1 cellular context compared by ENCODE assay signal in genomic region chrX:252421-253291, GRCh38.
TF ChIP-seq lines count a peak whose summit lies in the region.

No MANE protein-coding gene starts in this region.

TF ChIP-seq in HepG2, 621 proteins besides CTCF, POLR2A, EP300 and RAD21 (continues in another document):
- TF ChIP-seq ZNF660 (CRISPR knock-in tag; IDR thresholded peaks at IDR 0.05; ENCODE audit: borderline replicate concordance, low read depth) (no peak), SIX4 (CRISPR knock-in tag; IDR thresholded peaks at IDR 0.05) (no peak), THYN1 (CRISPR knock-in tag; IDR thresholded peaks at IDR 0.05; ENCODE audit: borderline replicate concordance, low read depth) (no peak), ATF1 (CRISPR knock-in tag; IDR thresholded peaks at IDR 0.05) (no peak), HNRNPH1 (optimal IDR thresholded peaks at IDR 0.05; ENCODE audit: low read depth, low read length) (no peak), HNF4A (CRISPR knock-in tag; IDR thresholded peaks at IDR 0.05) (0 out of 2 replicates have a peak, but pooled peaks have one; percentile 1), AGO1 (IDR thresholded peaks at IDR 0.05; ENCODE audit: low read depth, low read length, poor library complexity, severe bottlenecking) (no peak), ZNF431 (CRISPR knock-in tag; IDR thresholded peaks at IDR 0.05; ENCODE audit: borderline replicate concordance, low read depth) (no peak), ZNF10 (CRISPR knock-in tag; IDR thresholded peaks at IDR 0.05; ENCODE audit: borderline replicate concordance, low read depth) (no peak), HMG20B (CRISPR knock-in tag; conservative IDR thresholded peaks at IDR 0.05) (no peak), ZBTB21 (CRISPR knock-in tag; IDR thresholded peaks at IDR 0.05) (no peak), SRY (CRISPR knock-in tag; IDR thresholded peaks at IDR 0.05) (no peak), ZNF709 (CRISPR knock-in tag; IDR thresholded peaks at IDR 0.05) (no peak), ZFP62 (CRISPR knock-in tag; IDR thresholded peaks at IDR 0.05) (no peak), SETDB1 (CRISPR knock-in tag; IDR thresholded peaks at IDR 0.05; ENCODE audit: borderline replicate concordance) (peak; percentile 65; the same call in 1 of the 2 replicates), HDAC2 (CRISPR knock-in tag; IDR thresholded peaks at IDR 0.05) (no peak), ZBTB20 (CRISPR knock-in tag; IDR thresholded peaks at IDR 0.05; ENCODE audit: borderline replicate concordance, low read depth) (0 out of 2 replicates have a peak, but pooled peaks have one; percentile 30), ZNF781 (CRISPR knock-in tag; IDR thresholded peaks at IDR 0.05; ENCODE audit: borderline replicate concordance, not compliant biosample characterization) (no peak), POLR2AphosphoS5 (IDR thresholded peaks at IDR 0.05; ENCODE audit: low read depth, low read length) (no peak), RARA (CRISPR knock-in tag; IDR thresholded peaks at IDR 0.05) (peak; percentile 72; the same call in 1 of the 2 replicates), RBAK (CRISPR knock-in tag; IDR thresholded peaks at IDR 0.05) (no peak), SKI (IDR thresholded peaks at IDR 0.05; ENCODE audit: partially characterized antibody) (peak; percentile 42), ZNF136 (CRISPR knock-in tag; IDR thresholded peaks at IDR 0.05; ENCODE audit: low read depth) (no peak), MED1 (CRISPR knock-in tag; IDR thresholded peaks at IDR 0.05) (peak; percentile 62), ZSCAN20 (CRISPR knock-in tag; IDR thresholded peaks at IDR 0.05; ENCODE audit: borderline replicate concordance) (no peak), AKAP8 (CRISPR knock-in tag; IDR thresholded peaks at IDR 0.05) (no peak), IKZF4 (CRISPR knock-in tag; IDR thresholded peaks at IDR 0.05; ENCODE audit: borderline replicate concordance, low read depth, not compliant biosample characterization) (no peak), ZNF558 (CRISPR knock-in tag; IDR thresholded peaks at IDR 0.05; ENCODE audit: borderline replicate concordance) (no peak), DDIT3 (CRISPR knock-in tag; IDR thresholded peaks at IDR 0.05) (no peak), RXRB (CRISPR knock-in tag; IDR thresholded peaks at IDR 0.05; ENCODE audit: borderline replicate concordance) (peak; percentile 70), ZNF235 (CRISPR knock-in tag; IDR thresholded peaks at IDR 0.05; ENCODE audit: borderline replicate concordance) (no peak), ZC3H13 (CRISPR knock-in tag; IDR thresholded peaks at IDR 0.05) (no peak), ZNF678 (CRISPR knock-in tag; IDR thresholded peaks at IDR 0.05) (no peak), FOXM1 (CRISPR knock-in tag; IDR thresholded peaks at IDR 0.05) (no peak), FOSL2 (CRISPR knock-in tag; IDR thresholded peaks at IDR 0.05) (no peak), MAFK (conservative IDR thresholded peaks at IDR 0.05 in 1 of 2, IDR thresholded peaks at IDR 0.05 in 1 of 2; ENCODE audit: low read length in 2 of 2) (no peak), REPIN1 (CRISPR knock-in tag; IDR thresholded peaks at IDR 0.05; ENCODE audit: borderline replicate concordance, low read depth) (no peak), PLRG1 (conservative IDR thresholded peaks at IDR 0.05) (no peak), FOXA1 (IDR thresholded peaks at IDR 0.05) (no peak), FOXA1 (CRISPR knock-in tag; IDR thresholded peaks at IDR 0.05) (no peak), BCL6 (CRISPR knock-in tag; IDR thresholded peaks at IDR 0.05) (0 out of 2 replicates have a peak, but pooled peaks have one; percentile 35), NR2F1 (CRISPR knock-in tag; IDR thresholded peaks at IDR 0.05) (peak; percentile 10 to 67; a peak in 2 of 4 replicates), ZNF407 (CRISPR knock-in tag; IDR thresholded peaks at IDR 0.05; ENCODE audit: not compliant biosample characterization) (no peak), GPN1 (CRISPR knock-in tag; IDR thresholded peaks at IDR 0.05; ENCODE audit: borderline replicate concordance) (no peak), JUN (CRISPR knock-in tag; IDR thresholded peaks at IDR 0.05) (peak; percentile 63; the same call in 1 of the 2 replicates), ZNF775 (CRISPR knock-in tag; IDR thresholded peaks at IDR 0.05; ENCODE audit: borderline replicate concordance) (no peak), NFIC (IDR thresholded peaks at IDR 0.05; ENCODE audit: low read length) (no peak), THAP8 (CRISPR knock-in tag; IDR thresholded peaks at IDR 0.05; ENCODE audit: borderline replicate concordance) (no peak), MAX (IDR thresholded peaks at IDR 0.05) (no peak)
- TF ChIP-seq, protein P1, sequence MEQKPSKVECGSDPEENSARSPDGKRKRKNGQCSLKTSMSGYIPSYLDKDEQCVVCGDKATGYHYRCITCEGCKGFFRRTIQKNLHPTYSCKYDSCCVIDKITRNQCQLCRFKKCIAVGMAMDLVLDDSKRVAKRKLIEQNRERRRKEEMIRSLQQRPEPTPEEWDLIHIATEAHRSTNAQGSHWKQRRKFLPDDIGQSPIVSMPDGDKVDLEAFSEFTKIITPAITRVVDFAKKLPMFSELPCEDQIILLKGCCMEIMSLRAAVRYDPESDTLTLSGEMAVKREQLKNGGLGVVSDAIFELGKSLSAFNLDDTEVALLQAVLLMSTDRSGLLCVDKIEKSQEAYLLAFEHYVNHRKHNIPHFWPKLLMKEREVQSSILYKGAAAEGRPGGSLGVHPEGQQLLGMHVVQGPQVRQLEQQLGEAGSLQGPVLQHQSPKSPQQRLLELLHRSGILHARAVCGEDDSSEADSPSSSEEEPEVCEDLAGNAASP (CRISPR knock-in tag; IDR thresholded peaks at IDR 0.05; ENCODE audit: borderline replicate concordance), result peak; percentile 65; the same call in 1 of the 2 replicates
- TF ChIP-seq, protein P2, sequence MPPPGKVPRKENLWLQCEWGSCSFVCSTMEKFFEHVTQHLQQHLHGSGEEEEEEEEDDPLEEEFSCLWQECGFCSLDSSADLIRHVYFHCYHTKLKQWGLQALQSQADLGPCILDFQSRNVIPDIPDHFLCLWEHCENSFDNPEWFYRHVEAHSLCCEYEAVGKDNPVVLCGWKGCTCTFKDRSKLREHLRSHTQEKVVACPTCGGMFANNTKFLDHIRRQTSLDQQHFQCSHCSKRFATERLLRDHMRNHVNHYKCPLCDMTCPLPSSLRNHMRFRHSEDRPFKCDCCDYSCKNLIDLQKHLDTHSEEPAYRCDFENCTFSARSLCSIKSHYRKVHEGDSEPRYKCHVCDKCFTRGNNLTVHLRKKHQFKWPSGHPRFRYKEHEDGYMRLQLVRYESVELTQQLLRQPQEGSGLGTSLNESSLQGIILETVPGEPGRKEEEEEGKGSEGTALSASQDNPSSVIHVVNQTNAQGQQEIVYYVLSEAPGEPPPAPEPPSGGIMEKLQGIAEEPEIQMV (CRISPR knock-in tag; IDR thresholded peaks at IDR 0.05; ENCODE audit: low read depth), result peak; percentile 68; the same call in 1 of the 2 replicates
- TF ChIP-seq, protein P3, sequence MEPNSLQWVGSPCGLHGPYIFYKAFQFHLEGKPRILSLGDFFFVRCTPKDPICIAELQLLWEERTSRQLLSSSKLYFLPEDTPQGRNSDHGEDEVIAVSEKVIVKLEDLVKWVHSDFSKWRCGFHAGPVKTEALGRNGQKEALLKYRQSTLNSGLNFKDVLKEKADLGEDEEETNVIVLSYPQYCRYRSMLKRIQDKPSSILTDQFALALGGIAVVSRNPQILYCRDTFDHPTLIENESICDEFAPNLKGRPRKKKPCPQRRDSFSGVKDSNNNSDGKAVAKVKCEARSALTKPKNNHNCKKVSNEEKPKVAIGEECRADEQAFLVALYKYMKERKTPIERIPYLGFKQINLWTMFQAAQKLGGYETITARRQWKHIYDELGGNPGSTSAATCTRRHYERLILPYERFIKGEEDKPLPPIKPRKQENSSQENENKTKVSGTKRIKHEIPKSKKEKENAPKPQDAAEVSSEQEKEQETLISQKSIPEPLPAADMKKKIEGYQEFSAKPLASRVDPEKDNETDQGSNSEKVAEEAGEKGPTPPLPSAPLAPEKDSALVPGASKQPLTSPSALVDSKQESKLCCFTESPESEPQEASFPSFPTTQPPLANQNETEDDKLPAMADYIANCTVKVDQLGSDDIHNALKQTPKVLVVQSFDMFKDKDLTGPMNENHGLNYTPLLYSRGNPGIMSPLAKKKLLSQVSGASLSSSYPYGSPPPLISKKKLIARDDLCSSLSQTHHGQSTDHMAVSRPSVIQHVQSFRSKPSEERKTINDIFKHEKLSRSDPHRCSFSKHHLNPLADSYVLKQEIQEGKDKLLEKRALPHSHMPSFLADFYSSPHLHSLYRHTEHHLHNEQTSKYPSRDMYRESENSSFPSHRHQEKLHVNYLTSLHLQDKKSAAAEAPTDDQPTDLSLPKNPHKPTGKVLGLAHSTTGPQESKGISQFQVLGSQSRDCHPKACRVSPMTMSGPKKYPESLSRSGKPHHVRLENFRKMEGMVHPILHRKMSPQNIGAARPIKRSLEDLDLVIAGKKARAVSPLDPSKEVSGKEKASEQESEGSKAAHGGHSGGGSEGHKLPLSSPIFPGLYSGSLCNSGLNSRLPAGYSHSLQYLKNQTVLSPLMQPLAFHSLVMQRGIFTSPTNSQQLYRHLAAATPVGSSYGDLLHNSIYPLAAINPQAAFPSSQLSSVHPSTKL (CRISPR knock-in tag; IDR thresholded peaks at IDR 0.05), result no peak
- TF ChIP-seq, protein P4, sequence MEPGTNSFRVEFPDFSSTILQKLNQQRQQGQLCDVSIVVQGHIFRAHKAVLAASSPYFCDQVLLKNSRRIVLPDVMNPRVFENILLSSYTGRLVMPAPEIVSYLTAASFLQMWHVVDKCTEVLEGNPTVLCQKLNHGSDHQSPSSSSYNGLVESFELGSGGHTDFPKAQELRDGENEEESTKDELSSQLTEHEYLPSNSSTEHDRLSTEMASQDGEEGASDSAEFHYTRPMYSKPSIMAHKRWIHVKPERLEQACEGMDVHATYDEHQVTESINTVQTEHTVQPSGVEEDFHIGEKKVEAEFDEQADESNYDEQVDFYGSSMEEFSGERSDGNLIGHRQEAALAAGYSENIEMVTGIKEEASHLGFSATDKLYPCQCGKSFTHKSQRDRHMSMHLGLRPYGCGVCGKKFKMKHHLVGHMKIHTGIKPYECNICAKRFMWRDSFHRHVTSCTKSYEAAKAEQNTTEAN (CRISPR knock-in tag; conservative IDR thresholded peaks at IDR 0.05), result no peak
- TF ChIP-seq, protein P5, sequence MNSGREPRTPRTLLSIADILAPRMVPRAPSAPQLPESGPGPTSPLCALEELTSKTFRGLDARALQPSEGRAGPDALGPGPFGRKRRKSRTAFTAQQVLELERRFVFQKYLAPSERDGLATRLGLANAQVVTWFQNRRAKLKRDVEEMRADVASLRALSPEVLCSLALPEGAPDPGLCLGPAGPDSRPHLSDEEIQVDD (CRISPR knock-in tag; IDR thresholded peaks at IDR 0.05; ENCODE audit: borderline replicate concordance), result no peak; the same call in 1 of the 2 replicates
